Comparison of ENCODE assay signal across 9 cellular contexts in the genomic region with DNA sequence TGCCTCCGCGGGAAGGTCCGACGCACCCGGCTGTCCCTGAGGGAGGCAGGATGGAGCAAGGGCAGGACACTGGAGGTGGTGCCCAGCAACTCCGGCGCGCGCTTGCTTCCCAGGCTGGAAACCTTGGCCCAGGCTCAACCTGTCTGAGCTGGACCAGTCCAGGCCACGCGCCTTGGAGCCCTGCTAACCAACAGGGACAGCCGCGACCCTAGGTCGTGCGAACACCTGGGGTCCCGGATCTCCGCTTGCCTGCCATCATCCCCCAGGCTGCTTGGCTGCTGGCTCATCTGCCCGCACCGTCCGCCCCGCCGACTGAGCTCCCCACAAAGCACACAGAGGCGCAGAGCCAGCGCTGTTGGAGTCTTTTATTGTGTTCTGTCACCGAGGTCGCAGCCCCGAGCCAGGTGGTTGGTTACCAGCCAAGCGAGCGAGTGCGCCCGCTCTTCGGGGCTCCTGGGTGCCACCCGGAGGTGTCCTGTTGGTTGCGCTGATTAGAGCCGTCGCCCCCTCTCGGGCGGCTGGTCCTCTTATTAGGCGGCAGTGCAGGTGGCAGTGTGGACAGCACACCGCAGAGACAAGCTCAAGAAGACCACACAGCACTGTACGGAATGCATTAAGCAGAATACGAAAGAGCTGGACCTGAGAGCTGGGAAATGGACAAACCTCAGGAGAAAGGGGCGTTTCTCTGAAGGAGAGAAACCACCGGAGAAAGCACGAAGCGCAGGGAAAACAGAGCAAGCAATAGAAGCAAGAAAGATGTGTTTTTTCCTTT. TPM values are rescaled to one million over a fixed set of nuclear protein-coding genes. Genes with fewer than 3 reads are reported as not detected.
DNase-seq lines count a peak whose midpoint lies in the region; ATAC-seq and TF ChIP-seq lines count a peak whose summit lies in the region.
"Had no signal": no experiment of that assay in that cellular context is flagged by ENCODE, and none has a peak within 500 bp of the region (broad histone marks: within the 10 kb centered on the region; RNA-seq: fewer than 3 reads in every experiment).

No MANE protein-coding gene starts in this region.

- peaks cover 89% of the 10 kb centered on the region for H3K27me3 Mint-ChIP-seq in CD4-positive, alpha-beta T cell
- H3K27me3 Mint-ChIP-seq in endothelial cell (ENCODE audit: unreplicated experiment), result peaks cover 17% of the 10 kb centered on the region

- peaks cover 42% of the 10 kb centered on the region for H3K4me1 Mint-ChIP-seq in CD4-positive, alpha-beta T cell (ENCODE audit: low read depth)
- peaks cover 28% of the 10 kb centered on the region for H3K4me1 Mint-ChIP-seq in endothelial cell (ENCODE audit: unreplicated experiment)

- peaks cover 69% of the 10 kb centered on the region for H3K27me3 ChIP-seq in CD4-positive, alpha-beta T cell (ENCODE audit: control insufficient read depth, insufficient read depth, low read length)
- H3K27me3 ChIP-seq in muscle layer of colon (ENCODE audit: control insufficient read depth in 1 of 2, insufficient read depth in 2 of 2, low read length in 2 of 2), result no peaks in the 10 kb centered on the region

- ATAC-seq in CD4-positive, alpha-beta T cell (ENCODE audit: poor library complexity), result no peak
- ATAC-seq in GM18868 (IDR thresholded peaks at IDR 0.05; ENCODE audit: unreplicated experiment), result no peak

- peak overlapping the region; percentile 30 for H3K4me3 Mint-ChIP-seq in CD4-positive, alpha-beta T cell
- peak overlapping the region; percentile 83 for H3K4me3 Mint-ChIP-seq in endothelial cell (ENCODE audit: unreplicated experiment)
- H3K4me3 Mint-ChIP-seq: activated B cell treated with CpG ODN at 0.5 μM for 24 hours had no signal

- H3K9me3 ChIP-seq in CD4-positive, alpha-beta T cell (ENCODE audit: control insufficient read depth, low read length), result no peaks in the 10 kb centered on the region
- no peaks in the 10 kb centered on the region for H3K9me3 ChIP-seq in muscle layer of colon (ENCODE audit: low read length)

- peaks cover 23% of the 10 kb centered on the region for H3K4me1 ChIP-seq in muscle layer of colon (ENCODE audit: insufficient read depth, low read length)

- no peak for TF ChIP-seq CTCF in CD4-positive, alpha-beta T cell (IDR thresholded peaks at IDR 0.05)
- TF ChIP-seq CTCF in endothelial cell (IDR thresholded peaks at IDR 0.05; ENCODE audit: unreplicated experiment), result no peak

- H3K4me3 ChIP-seq in muscle layer of colon (ENCODE audit: low read depth in 1 of 2, low read length in 2 of 2), result peak overlapping the region; percentile 37 to 74

- POLR2A ChIA-PET in CD4-positive, alpha-beta T cell (lab: Charles Lee), result interaction anchor here (0.6 kb wide), 1 partner anchor 373 kb away, joined by 3 read pairs; no protein-coding TSS in a partner anchor

- no peak for DNase-seq in CD4-positive, alpha-beta T cell
- DNase-seq in M059J (ENCODE audit: low read depth) (peak; percentile 84), endothelial cell (ENCODE audit: low spot score) (peak; percentile 32), cerebellar nuclear complex (lab: John Stamatoyannopoulos, UW) (no peak), GOT3 (lab: John Stamatoyannopoulos, UW) (no peak), dedifferentiated amniotic fluid mesenchymal stem cell (ENCODE audit: extremely low spot score) (no peak)
- DNase-seq: activated B cell treated with CpG ODN at 0.5 μM for 24 hours had no signal

- H3K27ac Mint-ChIP-seq in CD4-positive, alpha-beta T cell, result no peak overlapping the region
- H3K27ac Mint-ChIP-seq in endothelial cell (ENCODE audit: unreplicated experiment), result no peak overlapping the region
- H3K27ac Mint-ChIP-seq: activated B cell treated with CpG ODN at 0.5 μM for 24 hours had no signal

- CTCF ChIA-PET in CD4-positive, alpha-beta T cell (lab: Charles Lee), result no interaction called here

- intact Hi-C loops in CD4-positive, alpha-beta T cell (cut with DNase I, micrococcal nuclease), result no loop called here

- no peaks in the 10 kb centered on the region for H3K9me3 Mint-ChIP-seq in CD4-positive, alpha-beta T cell
- no peaks in the 10 kb centered on the region for H3K9me3 Mint-ChIP-seq in endothelial cell (ENCODE audit: unreplicated experiment)
- H3K9me3 Mint-ChIP-seq: activated B cell treated with CpG ODN at 0.5 μM for 24 hours had no signal

- no peak overlapping the region for H3K27ac ChIP-seq in CD4-positive, alpha-beta T cell (ENCODE audit: low read depth, low read length)
- H3K27ac ChIP-seq in muscle layer of colon (ENCODE audit: low read depth, low read length), result peak overlapping the region; percentile 65

- H3K9ac ChIP-seq in muscle layer of colon (ENCODE audit: low read length), result no peak overlapping the region

- no peaks in the 10 kb centered on the region for H3K36me3 Mint-ChIP-seq in CD4-positive, alpha-beta T cell (ENCODE audit: low read depth)
- H3K36me3 Mint-ChIP-seq in endothelial cell (ENCODE audit: low read depth, unreplicated experiment), result no peaks in the 10 kb centered on the region

- no peaks in the 10 kb centered on the region for H3K36me3 ChIP-seq in muscle layer of colon (ENCODE audit: insufficient read depth, low read length)

RNA-seq across cellular contexts. Expression of gene COL12A1, which starts 3.8 kb away (rescaled TPM):
- not detected for total RNA-seq in CD4-positive, alpha-beta T cell
- 147 and 336 TPM in 2 replicates for total RNA-seq in M059J (2014; rRNA removed; shearing (Covaris generic))
- 6.3 TPM for total RNA-seq in endothelial cell (ENCODE audit: unreplicated experiment)
- total RNA-seq: activated B cell treated with CpG ODN at 0.5 μM for 24 hours had no signal

RNA-seq across cellular contexts. Expression of gene COX7A2, which starts 41.5 kb away (rescaled TPM):
- 100 to 1,000 TPM; 189 to 195 TPM for total RNA-seq in CD4-positive, alpha-beta T cell
- total RNA-seq in M059J (2014; rRNA removed; shearing (Covaris generic)), result 333 and 839 TPM in 2 replicates
- 341 TPM for total RNA-seq in endothelial cell (ENCODE audit: unreplicated experiment)

Comparison
In these comparisons a context has a peak if more than half of its experiments do, and no peak if none do; other contexts are left out.
1. DNase-seq: peak in M059J (single experiment) and endothelial cell (single experiment); none in CD4-positive, alpha-beta T cell (0 of 10), cerebellar nuclear complex (0 of 2), GOT3 (single experiment) and dedifferentiated amniotic fluid mesenchymal stem cell (single experiment).
2. RNA of gene COL12A1, which starts 3.8 kb away (total RNA-seq): 147 to 336 TPM in M059J; 6.3 TPM in endothelial cell (single experiment) and not detected in CD4-positive, alpha-beta T cell; every median in the first group is over 10 times any median in the second.